ENCODE assay signal across 9 cellular contexts in the genomic region with DNA sequence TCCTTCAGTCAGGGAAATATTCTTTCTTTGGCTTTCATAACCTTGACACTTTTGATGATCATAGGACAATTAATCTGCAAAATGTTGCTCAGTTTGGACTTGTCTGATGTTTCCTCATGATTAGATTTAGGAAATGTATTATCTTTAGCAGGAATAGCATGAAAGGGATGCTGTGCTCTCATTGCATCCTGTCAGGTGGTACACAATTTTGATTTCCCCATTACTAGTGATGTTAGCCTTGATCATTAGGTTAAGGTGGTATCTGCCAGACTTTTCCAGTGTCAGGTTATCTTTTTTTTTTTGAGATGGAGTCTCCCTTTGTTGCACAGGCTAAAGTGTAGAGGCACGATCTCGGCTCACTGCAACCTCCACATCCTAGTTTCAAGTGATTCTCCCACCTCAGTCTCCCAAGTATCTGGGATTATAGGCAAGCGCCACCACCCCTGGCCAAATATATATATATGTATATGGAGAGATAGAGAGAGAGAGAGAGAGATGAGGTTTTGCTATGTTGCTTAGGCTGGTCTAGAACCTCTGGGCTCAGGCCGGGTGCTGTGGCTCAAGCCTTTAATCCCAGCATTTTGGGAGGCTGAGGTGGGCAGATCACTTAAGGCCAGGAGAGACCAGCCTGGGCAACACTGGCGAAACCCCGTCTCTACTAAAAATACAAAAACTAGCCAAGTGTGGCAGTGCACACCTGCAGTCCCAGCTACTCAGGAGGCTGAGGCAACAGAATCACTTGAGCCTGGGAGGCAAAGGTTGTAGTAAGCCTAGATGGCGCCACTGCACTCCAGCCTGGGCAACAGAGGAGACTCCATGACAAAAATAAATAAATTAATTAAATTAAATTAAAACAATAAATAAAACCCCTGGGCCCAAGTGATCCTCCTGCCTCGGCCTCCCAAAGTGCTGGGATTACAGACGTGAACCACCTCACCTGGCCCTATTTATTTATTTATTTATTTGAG. TPM values are rescaled to one million over a fixed set of nuclear protein-coding genes. Genes with fewer than 3 reads are reported as not detected.
DNase-seq lines count a peak whose midpoint lies in the region; ATAC-seq, FAIRE-seq and TF ChIP-seq lines count a peak whose summit lies in the region.
"Had no signal": no experiment of that assay in that cellular context is flagged by ENCODE, and none has a peak within 500 bp of the region (broad histone marks: within the 10 kb centered on the region; RNA-seq: fewer than 3 reads in every experiment).

No MANE protein-coding gene starts in this region.

- H3K36me3 Mint-ChIP-seq in GM23338 (ENCODE audit: low read depth), result no peaks in the 10 kb centered on the region
- no peaks in the 10 kb centered on the region for H3K36me3 Mint-ChIP-seq in activated CD8-positive, alpha-beta T cell treated with anti-CD3 and anti-CD28 coated beads for 36 hours (ENCODE audit: low read depth)

- CTCF ChIA-PET in activated CD8-positive, alpha-beta T cell treated with anti-CD3 and anti-CD28 coated beads for 36 hours (lab: Charles Lee), result interaction anchor here (0.6 to 3.5 kb wide), 12 partner anchors 9 to 91 kb away, joined by 3 to 34 read pairs (median 4); no protein-coding TSS in a partner anchor

- H3K9me3 Mint-ChIP-seq in GM23338, result no peaks in the 10 kb centered on the region
- H3K9me3 Mint-ChIP-seq in activated CD8-positive, alpha-beta T cell treated with anti-CD3 and anti-CD28 coated beads for 36 hours, result no peaks in the 10 kb centered on the region

- no peaks in the 10 kb centered on the region for H3K27me3 ChIP-seq in GM23338 (ENCODE audit: insufficient read depth)
- H3K27me3 ChIP-seq: SJSA1 had no signal

- H4K20me1 ChIP-seq in GM23338 (replicated peaks; ENCODE audit: insufficient read depth), result no peaks in the 10 kb centered on the region

- ATAC-seq in GM23338 (peak; percentile 82), HG03442 (IDR thresholded peaks at IDR 0.05; ENCODE audit: unreplicated experiment) (no peak)
- peak; percentile 42 for ATAC-seq in activated CD8-positive, alpha-beta T cell treated with anti-CD3 and anti-CD28 coated beads for 36 hours

- no peak for FAIRE-seq in GM19239 (lab: Jason Lieb, UNC)

- no peak for DNase-seq in AG09309 (ENCODE audit: low read depth)
- peak; percentile 69 for DNase-seq in GM23338 (ENCODE audit: low spot score)
- DNase-seq in activated CD8-positive, alpha-beta T cell treated with anti-CD3 and anti-CD28 coated beads for 36 hours, result peak; percentile 77
- peak; percentile 41 for DNase-seq in iris pigment epithelial cell (ENCODE audit: low read depth)
- no peak for DNase-seq in SHP77 (lab: John Stamatoyannopoulos, UW)
- DNase-seq in GM19239 (ENCODE audit: insufficient read length, low spot score), result no peak
- DNase-seq in effector CD8-positive, alpha-beta T cell (lab: John Stamatoyannopoulos, UW), result no peak

- H3K27ac ChIP-seq in GM23338 (ENCODE audit: low read depth), result no peak overlapping the region; the same call in 1 of the 2 replicates
- H3K27ac ChIP-seq: SJSA1 had no signal

- H3K27ac Mint-ChIP-seq in GM23338, result no peak overlapping the region
- H3K27ac Mint-ChIP-seq in activated CD8-positive, alpha-beta T cell treated with anti-CD3 and anti-CD28 coated beads for 36 hours, result no peak overlapping the region

- H3K9me2 ChIP-seq in GM23338 (ENCODE audit: insufficient read depth), result no peaks in the 10 kb centered on the region

- no peak overlapping the region for H3K4me2 ChIP-seq in GM23338

- no peak overlapping the region for H3K4me3 Mint-ChIP-seq in GM23338
- H3K4me3 Mint-ChIP-seq in activated CD8-positive, alpha-beta T cell treated with anti-CD3 and anti-CD28 coated beads for 36 hours, result no peak overlapping the region

- intact Hi-C loops in activated CD8-positive, alpha-beta T cell treated with anti-CD3 and anti-CD28 coated beads for 36 hours (cut with micrococcal nuclease), result loop anchor here (2.0 kb wide), 1 partner anchor 78 kb away; no protein-coding TSS in a partner anchor

- peaks cover 10% of the 10 kb centered on the region for H3K4me1 ChIP-seq in GM23338 (ENCODE audit: insufficient read depth)

- POLR2A ChIA-PET in activated CD8-positive, alpha-beta T cell treated with anti-CD3 and anti-CD28 coated beads for 36 hours (lab: Charles Lee), result no interaction called here

- peaks cover 5% of the 10 kb centered on the region; the same call in 1 of the 2 replicates for H3F3A ChIP-seq in GM23338 (replicated peaks; ENCODE audit: low read depth)

- no peaks in the 10 kb centered on the region for H3K79me2 ChIP-seq in GM23338 (replicated peaks; ENCODE audit: insufficient read depth)

- peaks cover 9% of the 10 kb centered on the region for H3K4me1 Mint-ChIP-seq in GM23338
- H3K4me1 Mint-ChIP-seq in activated CD8-positive, alpha-beta T cell treated with anti-CD3 and anti-CD28 coated beads for 36 hours (ENCODE audit: low read depth), result peaks cover 7% of the 10 kb centered on the region

- TF ChIP-seq CTCF in AG09309 (IDR thresholded peaks at IDR 0.05; ENCODE audit: control insufficient read depth, insufficient read depth, low read depth, low read length, missing control alignments), result peak; percentile 59
- TF ChIP-seq CTCF in GM23338 (conservative IDR thresholded peaks at IDR 0.05; ENCODE audit: low read depth in 2 of 2), result peak; percentile 41 to 74; a peak in 3 of 4 replicates
- TF ChIP-seq CTCF in activated CD8-positive, alpha-beta T cell treated with anti-CD3 and anti-CD28 coated beads for 36 hours (IDR thresholded peaks at IDR 0.05), result peak; percentile 62

- no peak overlapping the region for H2AFZ ChIP-seq in GM23338

- H3K36me3 ChIP-seq in GM23338 (ENCODE audit: insufficient read depth), result no peaks in the 10 kb centered on the region
- H3K36me3 ChIP-seq: SJSA1 had no signal

- no peak overlapping the region for H3K4me3 ChIP-seq in AG09309 (ENCODE audit: control insufficient read depth, low read depth, low read length)
- H3K4me3 ChIP-seq in GM23338, result no peak overlapping the region
- H3K4me3 ChIP-seq: SJSA1 had no signal

- H3K27me3 Mint-ChIP-seq in GM23338 (ENCODE audit: insufficient read depth, low read depth, poor library complexity), result peaks cover 7% of the 10 kb centered on the region
- peaks cover 4% of the 10 kb centered on the region for H3K27me3 Mint-ChIP-seq in activated CD8-positive, alpha-beta T cell treated with anti-CD3 and anti-CD28 coated beads for 36 hours

TF ChIP-seq in GM23338, 12 proteins besides CTCF, POLR2A, EP300 and RAD21 (continues in another document):
- TF ChIP-seq POLR2AphosphoS5 (IDR thresholded peaks at IDR 0.05; ENCODE audit: low read depth) (no peak), EZH2 (IDR thresholded peaks at IDR 0.05; ENCODE audit: low read depth, unreplicated experiment) (no peak), NANOG (IDR thresholded peaks at IDR 0.05; ENCODE audit: borderline replicate concordance) (no peak), EZH2phosphoT487 (IDR thresholded peaks at IDR 0.05; ENCODE audit: unreplicated experiment) (no peak), CREB1 (CRISPR knock-in tag; IDR thresholded peaks at IDR 0.05; ENCODE audit: low read depth) (no peak), ZNF114 (CRISPR knock-in tag; IDR thresholded peaks at IDR 0.05) (no peak), STAT1 (IDR thresholded peaks at IDR 0.05; ENCODE audit: unreplicated experiment) (no peak), JUNB (IDR thresholded peaks at IDR 0.05; ENCODE audit: unreplicated experiment) (no peak)
- TF ChIP-seq, protein P1, sequence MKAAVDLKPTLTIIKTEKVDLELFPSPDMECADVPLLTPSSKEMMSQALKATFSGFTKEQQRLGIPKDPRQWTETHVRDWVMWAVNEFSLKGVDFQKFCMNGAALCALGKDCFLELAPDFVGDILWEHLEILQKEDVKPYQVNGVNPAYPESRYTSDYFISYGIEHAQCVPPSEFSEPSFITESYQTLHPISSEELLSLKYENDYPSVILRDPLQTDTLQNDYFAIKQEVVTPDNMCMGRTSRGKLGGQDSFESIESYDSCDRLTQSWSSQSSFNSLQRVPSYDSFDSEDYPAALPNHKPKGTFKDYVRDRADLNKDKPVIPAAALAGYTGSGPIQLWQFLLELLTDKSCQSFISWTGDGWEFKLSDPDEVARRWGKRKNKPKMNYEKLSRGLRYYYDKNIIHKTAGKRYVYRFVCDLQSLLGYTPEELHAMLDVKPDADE (IDR thresholded peaks at IDR 0.05), result no peak
- TF ChIP-seq, protein P2, sequence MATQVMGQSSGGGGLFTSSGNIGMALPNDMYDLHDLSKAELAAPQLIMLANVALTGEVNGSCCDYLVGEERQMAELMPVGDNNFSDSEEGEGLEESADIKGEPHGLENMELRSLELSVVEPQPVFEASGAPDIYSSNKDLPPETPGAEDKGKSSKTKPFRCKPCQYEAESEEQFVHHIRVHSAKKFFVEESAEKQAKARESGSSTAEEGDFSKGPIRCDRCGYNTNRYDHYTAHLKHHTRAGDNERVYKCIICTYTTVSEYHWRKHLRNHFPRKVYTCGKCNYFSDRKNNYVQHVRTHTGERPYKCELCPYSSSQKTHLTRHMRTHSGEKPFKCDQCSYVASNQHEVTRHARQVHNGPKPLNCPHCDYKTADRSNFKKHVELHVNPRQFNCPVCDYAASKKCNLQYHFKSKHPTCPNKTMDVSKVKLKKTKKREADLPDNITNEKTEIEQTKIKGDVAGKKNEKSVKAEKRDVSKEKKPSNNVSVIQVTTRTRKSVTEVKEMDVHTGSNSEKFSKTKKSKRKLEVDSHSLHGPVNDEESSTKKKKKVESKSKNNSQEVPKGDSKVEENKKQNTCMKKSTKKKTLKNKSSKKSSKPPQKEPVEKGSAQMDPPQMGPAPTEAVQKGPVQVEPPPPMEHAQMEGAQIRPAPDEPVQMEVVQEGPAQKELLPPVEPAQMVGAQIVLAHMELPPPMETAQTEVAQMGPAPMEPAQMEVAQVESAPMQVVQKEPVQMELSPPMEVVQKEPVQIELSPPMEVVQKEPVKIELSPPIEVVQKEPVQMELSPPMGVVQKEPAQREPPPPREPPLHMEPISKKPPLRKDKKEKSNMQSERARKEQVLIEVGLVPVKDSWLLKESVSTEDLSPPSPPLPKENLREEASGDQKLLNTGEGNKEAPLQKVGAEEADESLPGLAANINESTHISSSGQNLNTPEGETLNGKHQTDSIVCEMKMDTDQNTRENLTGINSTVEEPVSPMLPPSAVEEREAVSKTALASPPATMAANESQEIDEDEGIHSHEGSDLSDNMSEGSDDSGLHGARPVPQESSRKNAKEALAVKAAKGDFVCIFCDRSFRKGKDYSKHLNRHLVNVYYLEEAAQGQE (IDR thresholded peaks at IDR 0.05; ENCODE audit: unreplicated experiment), result no peak

RNA-seq across cellular contexts. Expression of gene CAVIN1, which starts 15.8 kb away (rescaled TPM):
- total RNA-seq in GM23338 (2014; rRNA removed; shearing (Covaris generic)), result 33.3 and 35.7 TPM in 2 replicates
- 18.1 and 20.0 TPM in 2 replicates for polyA plus RNA-seq in GM23338 (2016; fragmentation: Nextera tagmentation; extraction: Ambion mirVana)
- 1 to 10 TPM; 1.8 to 2.0 TPM for total RNA-seq in activated CD8-positive, alpha-beta T cell treated with anti-CD3 and anti-CD28 coated beads for 36 hours

RNA-seq across cellular contexts. Expression of gene ATP6V0A1, which starts 19.8 kb away (rescaled TPM):
- total RNA-seq in GM23338 (2014; rRNA removed; shearing (Covaris generic)), result 42.3 and 42.8 TPM in 2 replicates
- 23.9 and 25.8 TPM in 2 replicates for polyA plus RNA-seq in GM23338 (2016; fragmentation: Nextera tagmentation; extraction: Ambion mirVana)
- total RNA-seq in activated CD8-positive, alpha-beta T cell treated with anti-CD3 and anti-CD28 coated beads for 36 hours, result 1 to 10 TPM; 5.8 to 7.1 TPM

RNA-seq across cellular contexts. Expression of gene STAT3, which starts 50.6 kb away (rescaled TPM):
- total RNA-seq in GM23338 (2014; rRNA removed; shearing (Covaris generic)), result 78.0 and 83.2 TPM in 2 replicates
- 41.7 and 49.5 TPM in 2 replicates for polyA plus RNA-seq in GM23338 (2016; fragmentation: Nextera tagmentation; extraction: Ambion mirVana)
- 100 to 1,000 TPM; 276 to 286 TPM for total RNA-seq in activated CD8-positive, alpha-beta T cell treated with anti-CD3 and anti-CD28 coated beads for 36 hours

Comparison
In these comparisons a context has a peak if more than half of its experiments do, and no peak if none do; other contexts are left out.
1. DNase-seq: peak in GM23338 (single experiment), activated CD8-positive, alpha-beta T cell treated with anti-CD3 and anti-CD28 coated beads for 36 hours (single experiment) and iris pigment epithelial cell (single experiment); none in AG09309 (single experiment), SHP77 (0 of 2), GM19239 (single experiment) and effector CD8-positive, alpha-beta T cell (single experiment).
2. RNA of gene CAVIN1, which starts 15.8 kb away (total RNA-seq): 33.3 to 35.7 TPM in GM23338; 1.8 to 2.0 TPM in activated CD8-positive, alpha-beta T cell treated with anti-CD3 and anti-CD28 coated beads for 36 hours; every median in the first group is over 10 times any median in the second.
3. Peak in every context shown above with its lines, with median percentiles within 50 percentile points of each other: CTCF ChIP-seq.